24 cellular contexts compared by ENCODE assay signal in the genomic region with DNA sequence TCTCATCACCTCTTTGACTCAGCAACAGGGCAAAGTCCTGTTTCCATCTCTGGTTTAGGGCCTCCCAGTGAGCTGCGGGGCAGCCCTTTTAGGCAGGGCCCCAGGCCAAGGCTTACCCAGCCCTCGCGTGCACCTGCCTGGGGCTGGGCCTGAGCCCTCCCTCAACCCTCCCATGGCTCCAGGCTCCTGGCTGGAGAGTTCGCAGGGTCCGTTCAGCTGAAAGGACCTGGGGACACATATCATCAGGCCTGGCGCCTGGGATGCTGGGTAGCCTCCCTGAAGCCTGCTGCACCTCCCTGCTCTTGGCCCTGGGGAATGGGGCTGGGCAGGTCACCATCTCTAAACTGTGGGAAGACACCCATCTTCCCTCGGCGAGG. TPM values are rescaled to one million over a fixed set of nuclear protein-coding genes. Genes with fewer than 3 reads are reported as not detected.
DNase-seq lines count a peak whose midpoint lies in the region; ATAC-seq, FAIRE-seq and TF ChIP-seq lines count a peak whose summit lies in the region.
"Had no signal": no experiment of that assay in that cellular context is flagged by ENCODE, and none has a peak within 500 bp of the region (broad histone marks: within the 10 kb centered on the region; RNA-seq: fewer than 3 reads in every experiment).

No MANE protein-coding gene starts in this region.

- no peak overlapping the region for H3K4me3 ChIP-seq in HepG2 (replicated peaks in 1 of 3; ENCODE audit: insufficient read depth in 1 of 3, low read depth in 2 of 3, low read length in 3 of 3)
- no peak overlapping the region for H3K4me3 ChIP-seq in SJCRH30
- H3K4me3 ChIP-seq: BLaER1 had no signal

- intact Hi-C loops in natural killer cell (cut with micrococcal nuclease) (no loop called here), HepG2 (cut with micrococcal nuclease; ENCODE audit: unreplicated experiment) (no loop called here), CD14-positive monocyte (cut with micrococcal nuclease) (no loop called here)

- in situ Hi-C loops in HepG2 (cut with HindIII; ENCODE audit: extremely low pct_ligation_motif_present, low pct_unique_long_range_greater_than_20kb) = no loop called here

- BruUV-seq in HepG2 (replicated peaks; lab: Mats Ljungman, UMichigan) = no TSS peak

- peaks cover 0 to under 1% of the 10 kb centered on the region in 2 experiments; a peak in 1 of 5 replicates for H3K36me3 ChIP-seq in HepG2 (replicated peaks in 1 of 2; ENCODE audit: control insufficient read depth in 1 of 2, insufficient read depth in 2 of 2, low read length in 2 of 2)
- H3K36me3 ChIP-seq in SJCRH30 = no peaks in the 10 kb centered on the region
- H3K36me3 ChIP-seq: BLaER1 had no signal

- POLR2A ChIA-PET in HepG2 (lab: Yijun Ruan, JAX) = no interaction called here

- H3K4me2 ChIP-seq in HepG2 (ENCODE audit: low read depth, low read length) = no peak overlapping the region
- H3K4me2 ChIP-seq: BLaER1, KMS-11, SK-N-SH had no signal

- no peak for FAIRE-seq in HepG2 (lab: Jason Lieb, UNC)
- FAIRE-seq: A204.1, D721Med, GM18507, H54, HTR-8/SVneo had no signal

- no peak for TF ChIP-seq POLR2A in HepG2 (IDR thresholded peaks at IDR 0.05; ENCODE audit: insufficient read depth in 1 of 2, low read depth in 2 of 2, low read length in 2 of 2)

- H3K27me3 Mint-ChIP-seq in natural killer cell treated with Interleukin-12 subunit alpha and Interleukin-12 subunit beta and Interleukin-15 and Interleukin-18, amount 100 ng/mL, for 72 hours = no peaks in the 10 kb centered on the region
- no peaks in the 10 kb centered on the region for H3K27me3 Mint-ChIP-seq in natural killer cell (ENCODE audit: low read depth in 2 of 2)
- peaks cover 1 to 5% (median 5%) of the 10 kb centered on the region in 3 donors for H3K27me3 Mint-ChIP-seq in CD14-positive monocyte (ENCODE audit: low read depth in 3 of 3)
- H3K27me3 Mint-ChIP-seq in activated T-cell treated with anti-CD3 and anti-CD28 coated beads, Interleukin-2, amount 50 U/mL, for 4 hours (ENCODE audit: low read depth) = no peaks in the 10 kb centered on the region
- H3K27me3 Mint-ChIP-seq: CD4-positive, alpha-beta T cell had no signal

- peaks cover 2% of the 10 kb centered on the region; the same call in 1 of the 2 replicates for H4K20me1 ChIP-seq in HepG2 (ENCODE audit: insufficient read depth, low read length)
- H4K20me1 ChIP-seq: BLaER1 had no signal

- H3K4me1 ChIP-seq in HepG2 (ENCODE audit: insufficient read depth, low read length) (peaks cover 17% of the 10 kb centered on the region), SJCRH30 (peaks cover 8% of the 10 kb centered on the region; the same call in 1 of the 2 replicates)

- TF ChIP-seq EP300 in HepG2 (IDR thresholded peaks at IDR 0.05; ENCODE audit: low read depth in 2 of 2, low read length in 2 of 2) (no peak), HepG2 (CRISPR knock-in tag; IDR thresholded peaks at IDR 0.05; ENCODE audit: borderline replicate concordance) (no peak)

- no peak overlapping the region for H2AFZ ChIP-seq in HepG2 (ENCODE audit: low read length)

- H3K4me3 Mint-ChIP-seq in natural killer cell treated with Interleukin-12 subunit alpha and Interleukin-12 subunit beta and Interleukin-15 and Interleukin-18, amount 100 ng/mL, for 72 hours = no peak overlapping the region
- H3K4me3 Mint-ChIP-seq in natural killer cell (no peak overlapping the region), CD14-positive monocyte (no peak overlapping the region)
- no peak overlapping the region for H3K4me3 Mint-ChIP-seq in stimulated activated effector memory CD8-positive, alpha-beta T cell treated with anti-CD3 and anti-CD28 coated beads, Interleukin-12 subunit alpha, Interleukin-12 subunit beta, amount 100 ng/mL, for 72 hours
- no peak overlapping the region for H3K4me3 Mint-ChIP-seq in activated T-cell treated with anti-CD3 and anti-CD28 coated beads, Interleukin-2, amount 50 U/mL, for 4 hours
- H3K4me3 Mint-ChIP-seq: CD4-positive, alpha-beta T cell had no signal

- no peak for TF ChIP-seq CTCF in natural killer cell (IDR thresholded peaks at IDR 0.05)
- no peak for TF ChIP-seq CTCF in HepG2 (CRISPR knock-in tag; IDR thresholded peaks at IDR 0.05)
- TF ChIP-seq CTCF in CD14-positive monocyte (IDR thresholded peaks at IDR 0.05) = no peak

- no peak overlapping the region for H3K27ac ChIP-seq in HepG2 (ENCODE audit: extremely low read length, insufficient read depth, low read length)
- H3K27ac ChIP-seq in SJCRH30 = no peak overlapping the region
- H3K27ac ChIP-seq: KMS-11 had no signal

- no peak for ATAC-seq in natural killer cell treated with Interleukin-12 subunit alpha and Interleukin-12 subunit beta and Interleukin-15 and Interleukin-18, amount 100 ng/mL, for 72 hours
- no peak for ATAC-seq in natural killer cell
- ATAC-seq in HepG2 = peak; percentile 7
- ATAC-seq in stimulated activated effector memory CD8-positive, alpha-beta T cell treated with anti-CD3 and anti-CD28 coated beads, Interleukin-12 subunit alpha, Interleukin-12 subunit beta, amount 100 ng/mL, for 72 hours = peak; percentile 9
- ATAC-seq in activated T-cell treated with anti-CD3 and anti-CD28 coated beads, Interleukin-2, amount 50 U/mL, for 4 hours = no peak

- no peak overlapping the region for H3K9ac ChIP-seq in HepG2 (ENCODE audit: insufficient read depth, low read depth, low read length)
- H3K9ac ChIP-seq: BLaER1, KMS-11, SK-N-SH had no signal

- no peak for TF ChIP-seq RAD21 in HepG2 (CRISPR knock-in tag; IDR thresholded peaks at IDR 0.05)

- peaks cover 6 to 40% of the 10 kb centered on the region in 2 experiments for H3K27me3 ChIP-seq in HepG2 (ENCODE audit: control insufficient read depth in 1 of 2, insufficient read depth in 2 of 2, low read length in 2 of 2)
- no peaks in the 10 kb centered on the region for H3K27me3 ChIP-seq in SJCRH30
- H3K27me3 ChIP-seq: BLaER1 had no signal

- H3K9me3 ChIP-seq in HepG2 (ENCODE audit: low read length) (no peaks in the 10 kb centered on the region), SJCRH30 (replicated peaks) (no peaks in the 10 kb centered on the region)
- H3K9me3 ChIP-seq: BLaER1, SK-N-SH had no signal

- 25% methylated on average over 4 of the region's 8 CpGs for WGBS in HepG2 (ENCODE audit: low lambda C conversion rate)

- CTCF ChIA-PET in HepG2 (lab: Yijun Ruan, JAX; ENCODE audit: low intra/inter-chr PET ratio, low total read pairs) = no interaction called here

- H3K9me3 Mint-ChIP-seq in natural killer cell treated with Interleukin-12 subunit alpha and Interleukin-12 subunit beta and Interleukin-15 and Interleukin-18, amount 100 ng/mL, for 72 hours = no peaks in the 10 kb centered on the region
- H3K9me3 Mint-ChIP-seq in natural killer cell (no peaks in the 10 kb centered on the region), CD14-positive monocyte (peaks cover 0 to 2% (median 0%) of the 10 kb centered on the region in 7 donors)
- H3K9me3 Mint-ChIP-seq in stimulated activated effector memory CD8-positive, alpha-beta T cell treated with anti-CD3 and anti-CD28 coated beads, Interleukin-12 subunit alpha, Interleukin-12 subunit beta, amount 100 ng/mL, for 72 hours = no peaks in the 10 kb centered on the region
- no peaks in the 10 kb centered on the region for H3K9me3 Mint-ChIP-seq in activated T-cell treated with anti-CD3 and anti-CD28 coated beads, Interleukin-2, amount 50 U/mL, for 4 hours
- H3K9me3 Mint-ChIP-seq: CD4-positive, alpha-beta T cell had no signal

- H3K27ac Mint-ChIP-seq in natural killer cell treated with Interleukin-12 subunit alpha and Interleukin-12 subunit beta and Interleukin-15 and Interleukin-18, amount 100 ng/mL, for 72 hours = no peak overlapping the region
- H3K27ac Mint-ChIP-seq in natural killer cell (no peak overlapping the region), CD14-positive monocyte (peak overlapping the region in 1 of 7 donors; percentile 41)
- no peak overlapping the region for H3K27ac Mint-ChIP-seq in stimulated activated effector memory CD8-positive, alpha-beta T cell treated with anti-CD3 and anti-CD28 coated beads, Interleukin-12 subunit alpha, Interleukin-12 subunit beta, amount 100 ng/mL, for 72 hours
- H3K27ac Mint-ChIP-seq: CD4-positive, alpha-beta T cell had no signal

- no peaks in the 10 kb centered on the region for H3K36me3 Mint-ChIP-seq in natural killer cell treated with Interleukin-12 subunit alpha and Interleukin-12 subunit beta and Interleukin-15 and Interleukin-18, amount 100 ng/mL, for 72 hours
- H3K36me3 Mint-ChIP-seq in natural killer cell (no peaks in the 10 kb centered on the region), CD14-positive monocyte (no peaks in the 10 kb centered on the region)
- H3K36me3 Mint-ChIP-seq in stimulated activated effector memory CD8-positive, alpha-beta T cell treated with anti-CD3 and anti-CD28 coated beads, Interleukin-12 subunit alpha, Interleukin-12 subunit beta, amount 100 ng/mL, for 72 hours = no peaks in the 10 kb centered on the region
- H3K36me3 Mint-ChIP-seq in activated T-cell treated with anti-CD3 and anti-CD28 coated beads, Interleukin-2, amount 50 U/mL, for 4 hours (ENCODE audit: insufficient read depth) = no peaks in the 10 kb centered on the region

- no peaks in the 10 kb centered on the region for H3K79me2 ChIP-seq in HepG2 (ENCODE audit: insufficient read depth, low read length)

- H3K4me1 Mint-ChIP-seq in natural killer cell treated with Interleukin-12 subunit alpha and Interleukin-12 subunit beta and Interleukin-15 and Interleukin-18, amount 100 ng/mL, for 72 hours (ENCODE audit: low read depth in 2 of 2) = no peaks in the 10 kb centered on the region
- no peaks in the 10 kb centered on the region for H3K4me1 Mint-ChIP-seq in natural killer cell
- H3K4me1 Mint-ChIP-seq in stimulated activated effector memory CD8-positive, alpha-beta T cell treated with anti-CD3 and anti-CD28 coated beads, Interleukin-12 subunit alpha, Interleukin-12 subunit beta, amount 100 ng/mL, for 72 hours = peaks cover 6% of the 10 kb centered on the region
- H3K4me1 Mint-ChIP-seq in CD14-positive monocyte = no peaks in the 10 kb centered on the region
- no peaks in the 10 kb centered on the region for H3K4me1 Mint-ChIP-seq in activated T-cell treated with anti-CD3 and anti-CD28 coated beads, Interleukin-2, amount 50 U/mL, for 4 hours (ENCODE audit: low read depth)

- peak; percentile 51 for DNase-seq in natural killer cell treated with Interleukin-12 subunit alpha and Interleukin-12 subunit beta and Interleukin-15 and Interleukin-18, amount 100 ng/mL, for 72 hours (ENCODE audit: low spot score)
- DNase-seq in natural killer cell (no peak), HepG2 (ENCODE audit: low spot score) (no peak), CD14-positive monocyte (ENCODE audit: low spot score) (no peak), SJCRH30 (no peak)
- no peak for DNase-seq in stimulated activated effector memory CD8-positive, alpha-beta T cell treated with anti-CD3 and anti-CD28 coated beads, Interleukin-12 subunit alpha, Interleukin-12 subunit beta, amount 100 ng/mL, for 72 hours (ENCODE audit: low spot score in 2 of 2)
- no peak for DNase-seq in activated T-cell treated with anti-CD3 and anti-CD28 coated beads, Interleukin-2, amount 50 U/mL, for 4 hours
- DNase-seq: CD4-positive, alpha-beta T cell; MM.1S; NCI-H1417; NCI-H1694; NCI-H2029 treated with DMSO at 0.1 percent for 48 hours; NCI-H446 treated with DMSO at 0.1 percent for 48 hours; NCI-H526; RPMI8226; SIG-M5; SK-N-SH had no signal

RNA-seq across cellular contexts. Expression of a gene that starts 29.7 kb away (rescaled TPM):
- 1 to 10 TPM; 1.8 to 3.5 TPM for total RNA-seq in natural killer cell treated with Interleukin-12 subunit alpha and Interleukin-12 subunit beta and Interleukin-15 and Interleukin-18, amount 100 ng/mL, for 72 hours
- 1 to 10 TPM; 3.4 to 5.3 (median 3.9) TPM for total RNA-seq in natural killer cell
- total RNA-seq in HepG2 (2016; rRNA removed; fragmentation: Illumina TruSeq; extraction: Trizol) = 10.5 and 13.7 TPM in 2 replicates
- 4.0 and 4.5 TPM in 2 replicates for total RNA-seq in HepG2 (2016; cell fraction: cytosol; rRNA removed; fragmentation: Illumina TruSeq; extraction: Trizol; ENCODE audit: low read depth)
- 8.3 and 12.0 TPM in 2 replicates for total RNA-seq in HepG2 (2016; cell fraction: insoluble cytoplasmic fraction; rRNA removed; fragmentation: Illumina TruSeq; extraction: Trizol)
- 8.1 and 8.4 TPM in 2 replicates for total RNA-seq in HepG2 (2016; cell fraction: membrane; rRNA removed; fragmentation: Illumina TruSeq; extraction: Trizol)
- total RNA-seq in HepG2 (2016; cell fraction: nucleus; rRNA removed; fragmentation: Illumina TruSeq; extraction: Trizol) = 5.7 and 8.2 TPM in 2 replicates
- polyA plus RNA-seq in HepG2 (2011; rRNA removed) = 33.1 and 49.7 TPM in 2 replicates
- polyA plus RNA-seq in HepG2 (2011; cell fraction: cytosol; rRNA removed) = 45.0 and 52.1 TPM in 2 replicates
- 54.1 and 56.2 TPM in 2 replicates for polyA plus RNA-seq in HepG2 (2011; cell fraction: nucleus; rRNA removed)
- polyA plus RNA-seq in HepG2 (2012) = 51.6 and 55.6 TPM in 2 replicates
- polyA plus RNA-seq in HepG2 (2016; cell fraction: cytosol; fragmentation: Illumina TruSeq; extraction: Trizol; ENCODE audit: low read depth) = 4.4 and 6.3 TPM in 2 replicates
- polyA plus RNA-seq in HepG2 (2016; cell fraction: insoluble cytoplasmic fraction; fragmentation: Illumina TruSeq; extraction: Trizol; ENCODE audit: low read depth) = 9.3 and 10.5 TPM in 2 replicates
- 7.6 and 9.8 TPM in 2 replicates for polyA plus RNA-seq in HepG2 (2016; cell fraction: membrane; fragmentation: Illumina TruSeq; extraction: Trizol; ENCODE audit: low read depth)
- polyA plus RNA-seq in HepG2 (2016; cell fraction: nucleus; fragmentation: Illumina TruSeq; extraction: Trizol; ENCODE audit: insufficient read depth, low read depth) = 10.6 and 11.8 TPM in 2 replicates
- 4.8 and 66.6 TPM in 2 replicates for polyA minus RNA-seq in HepG2 (2011; rRNA and poly(A)+ RNA removed; ENCODE audit: low replicate concordance)
- polyA minus RNA-seq in HepG2 (2011; cell fraction: cytosol; rRNA and poly(A)+ RNA removed) = 29.4 and 31.1 TPM in 2 replicates
- polyA minus RNA-seq in HepG2 (2011; cell fraction: nucleus; rRNA and poly(A)+ RNA removed) = 21.3 and 22.1 TPM in 2 replicates
- polyA plus RNA-seq in CD14-positive monocyte = 1 to 10 TPM; 2.9 to 3.5 TPM
- 1 to 10 TPM; 2.0 to 2.6 (median 2.3) TPM for total RNA-seq in activated T-cell treated with anti-CD3 and anti-CD28 coated beads, Interleukin-2, amount 50 U/mL, for 4 hours
- total RNA-seq in SJCRH30 (2014; rRNA removed; shearing (Covaris generic)) = 30.7 and 32.5 TPM in 2 replicates

RNA-seq across cellular contexts. Expression of a gene that starts 39.1 kb away (rescaled TPM):
- not detected for total RNA-seq in natural killer cell treated with Interleukin-12 subunit alpha and Interleukin-12 subunit beta and Interleukin-15 and Interleukin-18, amount 100 ng/mL, for 72 hours
- total RNA-seq in natural killer cell (1 to 10 TPM in 2 of 3 donors, under 1 TPM in 1; 0.61 to 2.7 (median 1.6) TPM), HepG2 (2016; rRNA removed; fragmentation: Illumina TruSeq; extraction: Trizol) (not detected in 2 replicates)
- not detected in 2 replicates for total RNA-seq in HepG2 (2016; cell fraction: cytosol; rRNA removed; fragmentation: Illumina TruSeq; extraction: Trizol; ENCODE audit: low read depth)
- not detected in 2 replicates for total RNA-seq in HepG2 (2016; cell fraction: insoluble cytoplasmic fraction; rRNA removed; fragmentation: Illumina TruSeq; extraction: Trizol)
- total RNA-seq in HepG2 (2016; cell fraction: membrane; rRNA removed; fragmentation: Illumina TruSeq; extraction: Trizol) = not detected in 2 replicates
- total RNA-seq in HepG2 (2016; cell fraction: nucleus; rRNA removed; fragmentation: Illumina TruSeq; extraction: Trizol) = not detected in 2 replicates
- polyA plus RNA-seq in HepG2 (2011; rRNA removed) (0.04 TPM in 1 of 2 replicates, not detected in the other), CD14-positive monocyte (not detected)
- polyA plus RNA-seq in HepG2 (2011; cell fraction: cytosol; rRNA removed) = 0.04 TPM in 2 replicates
- polyA plus RNA-seq in HepG2 (2011; cell fraction: nucleus; rRNA removed) = 0.02 and 0.05 TPM in 2 replicates
- 0.05 and 0.08 TPM in 2 replicates for polyA plus RNA-seq in HepG2 (2012)
- not detected in 2 replicates for polyA plus RNA-seq in HepG2 (2016; cell fraction: cytosol; fragmentation: Illumina TruSeq; extraction: Trizol; ENCODE audit: low read depth)
- polyA plus RNA-seq in HepG2 (2016; cell fraction: insoluble cytoplasmic fraction; fragmentation: Illumina TruSeq; extraction: Trizol; ENCODE audit: low read depth) = not detected in 2 replicates
- polyA plus RNA-seq in HepG2 (2016; cell fraction: membrane; fragmentation: Illumina TruSeq; extraction: Trizol; ENCODE audit: low read depth) = not detected in 2 replicates
- polyA plus RNA-seq in HepG2 (2016; cell fraction: nucleus; fragmentation: Illumina TruSeq; extraction: Trizol; ENCODE audit: insufficient read depth, low read depth) = not detected in 2 replicates
- 0.06 and 0.12 TPM in 2 replicates for polyA minus RNA-seq in HepG2 (2011; rRNA and poly(A)+ RNA removed; ENCODE audit: low replicate concordance)
- polyA minus RNA-seq in HepG2 (2011; cell fraction: cytosol; rRNA and poly(A)+ RNA removed) = not detected in 2 replicates
- polyA minus RNA-seq in HepG2 (2011; cell fraction: nucleus; rRNA and poly(A)+ RNA removed) = 0.37 TPM in 1 of 2 replicates, not detected in the other
- under 1 TPM; 0.16 to 0.63 (median 0.16) TPM for total RNA-seq in activated T-cell treated with anti-CD3 and anti-CD28 coated beads, Interleukin-2, amount 50 U/mL, for 4 hours
- not detected in 2 replicates for total RNA-seq in SJCRH30 (2014; rRNA removed; shearing (Covaris generic))

Comparison
In these comparisons a context has a peak if more than half of its experiments do, and no peak if none do; other contexts are left out.
1. ATAC-seq: peak in HepG2 (single experiment) and stimulated activated effector memory CD8-positive, alpha-beta T cell treated with anti-CD3 and anti-CD28 coated beads, Interleukin-12 subunit alpha, Interleukin-12 subunit beta, amount 100 ng/mL, for 72 hours (single experiment); none in natural killer cell treated with Interleukin-12 subunit alpha and Interleukin-12 subunit beta and Interleukin-15 and Interleukin-18, amount 100 ng/mL, for 72 hours (0 of 2), natural killer cell (0 of 3) and activated T-cell treated with anti-CD3 and anti-CD28 coated beads, Interleukin-2, amount 50 U/mL, for 4 hours (0 of 2).